ENCODE assay signal across 9 cellular contexts in genomic region chr22:36445158-36445668, GRCh38. TPM values are rescaled to one million over a fixed set of nuclear protein-coding genes. Genes with fewer than 3 reads are reported as not detected.
A peak's percentile ranks its signal among the peaks of the same experiment; 100 is the strongest.
DNase-seq lines count a peak whose midpoint lies in the region; ATAC-seq, FAIRE-seq and TF ChIP-seq lines count a peak whose summit lies in the region.
"Had no signal": no experiment of that assay in that cellular context is flagged by ENCODE, and none has a peak within 500 bp of the region (broad histone marks: within the 10 kb centered on the region; RNA-seq: fewer than 3 reads in every experiment).

No MANE protein-coding gene starts in this region.

- peak overlapping the region; percentile 63 for H3K27ac ChIP-seq in VCaP

- H3K4me1 Mint-ChIP-seq in HFFc6 (ENCODE audit: low read depth) = peaks cover 43% of the 10 kb centered on the region

- peak; percentile 74 for ATAC-seq in left ventricle myocardium superior
- ATAC-seq in GM21526 (IDR thresholded peaks at IDR 0.05; ENCODE audit: low FRiP score, unreplicated experiment) = no peak
- ATAC-seq in HG02642 (IDR thresholded peaks at IDR 0.05; ENCODE audit: poor library complexity, unreplicated experiment) = no peak

- FAIRE-seq in GM12892 (lab: Jason Lieb, UNC) = no peak

- TF ChIP-seq CTCF in HFFc6 (IDR thresholded peaks at IDR 0.05) (no peak), VCaP (conservative IDR thresholded peaks at IDR 0.05) (no peak), GM20000 (IDR thresholded peaks at IDR 0.05; ENCODE audit: extremely low read depth, missing control alignments) (no peak)

- no peak overlapping the region for H3K4me3 ChIP-seq in skeletal muscle cell (ENCODE audit: low read depth, low read length)

- H3K36me3 Mint-ChIP-seq in HFFc6 (ENCODE audit: low read depth) = peaks cover 7% of the 10 kb centered on the region
- H3K36me3 Mint-ChIP-seq: activated naive CD8-positive, alpha-beta T cell had no signal

- no peaks in the 10 kb centered on the region; the same call in 1 of the 2 replicates for H3K27me3 Mint-ChIP-seq in HFFc6 (ENCODE audit: insufficient read depth)
- H3K27me3 Mint-ChIP-seq: activated naive CD8-positive, alpha-beta T cell had no signal

- peak overlapping the region; percentile 79 for H3K4me3 Mint-ChIP-seq in HFFc6
- H3K4me3 Mint-ChIP-seq: activated naive CD8-positive, alpha-beta T cell had no signal

- no peak for TF ChIP-seq POLR2A in GM12892 (IDR thresholded peaks at IDR 0.05; ENCODE audit: low read depth, low read length)

- H3K27ac Mint-ChIP-seq in HFFc6 = peak overlapping the region; percentile 93
- H3K27ac Mint-ChIP-seq: activated naive CD8-positive, alpha-beta T cell had no signal

- DNase-seq in HFFc6 (peak; percentile 90), left ventricle myocardium superior (peak; percentile 72), skeletal muscle cell (ENCODE audit: low read depth) (peak; percentile 66), GM20000 (ENCODE audit: low spot score) (no peak), GM12892 (ENCODE audit: insufficient read length) (no peak)

- intact Hi-C loops in left ventricle myocardium superior (cut with micrococcal nuclease) = no loop called here

- peaks cover 5% of the 10 kb centered on the region for H3K9me3 Mint-ChIP-seq in HFFc6

RNA-seq across cellular contexts. Expression of gene TXN2, which starts 36.2 kb away (rescaled TPM):
- total RNA-seq in HFFc6 (2021; fragmentation: NEBNext Ultra II Directional; extraction: Animal tissue kit (Norgen Biotek cat#: 25700)) = 100 to 1,000 TPM in 2 of 6 experiments, 10 to 100 TPM in 4; 90.3 to 109 (median 96.1) TPM
- total RNA-seq in left ventricle myocardium superior = 131 TPM
- polyA plus RNA-seq in GM12892 (2012; ENCODE audit: missing spikeins) = 116 TPM

RNA-seq across cellular contexts. Expression of gene MYH9, which starts 57.4 kb away (rescaled TPM):
- total RNA-seq in HFFc6 (2021; fragmentation: NEBNext Ultra II Directional; extraction: Animal tissue kit (Norgen Biotek cat#: 25700)) = 1,000 to 10,000 TPM in 2 of 6 experiments, 100 to 1,000 TPM in 4; 881 to 1,084 (median 937) TPM
- total RNA-seq in left ventricle myocardium superior = 161 TPM
- polyA plus RNA-seq in GM12892 (2012; ENCODE audit: missing spikeins) = 155 TPM

Comparison
In these comparisons a context has a peak if more than half of its experiments do, and no peak if none do; other contexts are left out.
1. DNase-seq: peak in HFFc6 (single experiment), left ventricle myocardium superior (single experiment) and skeletal muscle cell (single experiment); none in GM20000 (single experiment) and GM12892 (single experiment).